9 cellular contexts compared by ENCODE assay signal in the genomic region with DNA sequence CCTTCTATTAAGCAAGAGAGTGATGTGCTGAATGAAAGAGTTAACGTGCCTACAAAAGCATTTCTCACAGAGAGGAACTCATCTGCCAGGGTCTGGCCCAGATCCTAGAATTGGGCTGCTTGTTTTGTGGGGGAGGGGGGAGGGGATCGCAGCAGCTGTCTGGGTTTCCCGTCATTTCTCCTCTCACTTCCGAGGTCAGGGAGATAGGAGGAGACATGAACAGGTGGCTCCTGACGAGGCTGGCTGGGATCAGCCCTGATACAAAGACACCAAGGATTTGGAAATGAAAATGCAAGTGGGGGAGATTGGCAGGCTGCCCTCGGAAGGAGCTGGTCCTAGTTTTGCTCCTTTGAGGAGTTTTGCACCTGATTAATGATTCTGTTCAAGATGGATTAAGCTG.
DNase-seq lines count a peak whose midpoint lies in the region; ATAC-seq and TF ChIP-seq lines count a peak whose summit lies in the region.
"Had no signal": no experiment of that assay in that cellular context is flagged by ENCODE, and none has a peak within 500 bp of the region (broad histone marks: within the 10 kb centered on the region; RNA-seq: fewer than 3 reads in every experiment).

No MANE protein-coding gene starts in this region.

- no peak overlapping the region for H3K14ac ChIP-seq in trophoblast cell (ENCODE audit: low read length)
- H3K14ac ChIP-seq in mesenchymal stem cell (ENCODE audit: low read length in 2 of 2) = no peak overlapping the region

- H2AK5ac ChIP-seq in trophoblast cell (ENCODE audit: low read length) = no peak overlapping the region
- H2AK5ac ChIP-seq in mesenchymal stem cell (ENCODE audit: low read length, severe bottlenecking) = no peak overlapping the region

- no peak overlapping the region for H3K23ac ChIP-seq in trophoblast cell (ENCODE audit: low read length)
- no peak overlapping the region for H3K23ac ChIP-seq in mesenchymal stem cell (ENCODE audit: low read length in 2 of 2)

- no peaks in the 10 kb centered on the region for H3K9me3 Mint-ChIP-seq in stimulated activated naive CD8-positive, alpha-beta T cell treated with anti-CD3 and anti-CD28 coated beads, Interleukin-15, amount 100 ng/mL, for 72 hours

- no peak overlapping the region for H3K9ac ChIP-seq in trophoblast cell (ENCODE audit: low read length)
- no peak overlapping the region for H3K9ac ChIP-seq in mesenchymal stem cell (ENCODE audit: low read length)

- no peak overlapping the region for H2BK15ac ChIP-seq in mesenchymal stem cell (ENCODE audit: low read depth, poor library complexity, severe bottlenecking)

- TF ChIP-seq EP300 in esophagus muscularis mucosa (IDR thresholded peaks at IDR 0.05) = no peak

- ATAC-seq in stimulated activated naive CD8-positive, alpha-beta T cell treated with anti-CD3 and anti-CD28 coated beads, Interleukin-15, amount 100 ng/mL, for 72 hours = no peak

- H3K4me2 ChIP-seq in trophoblast cell (ENCODE audit: low read length) (no peak overlapping the region), mesenchymal stem cell (ENCODE audit: low read length, poor library complexity, severe bottlenecking) (no peak overlapping the region)

- H3K79me2 ChIP-seq in trophoblast cell (ENCODE audit: control insufficient read depth, insufficient read depth, low read length, poor library complexity) = no peaks in the 10 kb centered on the region

- no peak overlapping the region for H3K4ac ChIP-seq in trophoblast cell (ENCODE audit: low read depth, low read length)
- H3K4ac ChIP-seq in mesenchymal stem cell (ENCODE audit: low read depth in 1 of 2, low read length in 2 of 2) = no peak overlapping the region

- no peak for TF ChIP-seq CTCF in esophagus muscularis mucosa (IDR thresholded peaks at IDR 0.05)

- peaks cover 10 to 32% (median 31%) of the 10 kb centered on the region in 4 donors for H3K4me1 ChIP-seq in esophagus muscularis mucosa
- H3K4me1 ChIP-seq in trophoblast cell (ENCODE audit: control insufficient read depth in 1 of 2, insufficient read depth in 2 of 2, low read length in 2 of 2) = peaks cover 2 to 3% of the 10 kb centered on the region in 2 experiments
- no peaks in the 10 kb centered on the region for H3K4me1 ChIP-seq in mesenchymal stem cell (ENCODE audit: control insufficient read depth, insufficient read depth, low read depth, low read length)

- peaks cover 13% of the 10 kb centered on the region for H3K27me3 Mint-ChIP-seq in stimulated activated naive CD8-positive, alpha-beta T cell treated with anti-CD3 and anti-CD28 coated beads, Interleukin-15, amount 100 ng/mL, for 72 hours

- H2BK12ac ChIP-seq in trophoblast cell (ENCODE audit: low read length) (no peak overlapping the region), mesenchymal stem cell (ENCODE audit: low read length in 2 of 2) (no peak overlapping the region)

- H3K4me3 ChIP-seq in esophagus muscularis mucosa (peak overlapping the region; percentile 38 to 50 (median 41)), trophoblast cell (ENCODE audit: low read depth, low read length) (no peak overlapping the region), mesenchymal stem cell (ENCODE audit: insufficient read depth in 1 of 2, low read depth in 1 of 2, low read length in 2 of 2) (peak overlapping the region in 1 of 2 experiments; percentile 53)

- H3K36me3 ChIP-seq in esophagus muscularis mucosa = no peaks in the 10 kb centered on the region
- H3K36me3 ChIP-seq in trophoblast cell (ENCODE audit: control insufficient read depth in 1 of 2, insufficient read depth in 2 of 2, low read length in 2 of 2) = peaks cover 0 to 2% of the 10 kb centered on the region in 2 experiments
- no peaks in the 10 kb centered on the region for H3K36me3 ChIP-seq in mesenchymal stem cell (ENCODE audit: control insufficient read depth in 1 of 2, insufficient read depth in 2 of 2, low read depth in 1 of 2, low read length in 2 of 2)

- H4K12ac ChIP-seq in trophoblast cell (ENCODE audit: low read depth, low read length) = no peak overlapping the region

- H3K79me1 ChIP-seq in trophoblast cell (ENCODE audit: low read length) (peaks cover 8% of the 10 kb centered on the region), mesenchymal stem cell (replicated peaks; ENCODE audit: low read length, poor library complexity, severe bottlenecking) (no peaks in the 10 kb centered on the region)

- no peak overlapping the region for H4K8ac ChIP-seq in trophoblast cell (ENCODE audit: low read depth, low read length)
- H4K8ac ChIP-seq in mesenchymal stem cell (ENCODE audit: low read length) = no peak overlapping the region

- H2AFZ ChIP-seq in trophoblast cell (ENCODE audit: insufficient read depth, low read length, poor library complexity) (no peak overlapping the region), mesenchymal stem cell (ENCODE audit: low read depth, low read length) (no peak overlapping the region)

- H4K91ac ChIP-seq in trophoblast cell (ENCODE audit: low read depth, low read length) = peak overlapping the region; percentile 74
- H4K91ac ChIP-seq in mesenchymal stem cell (ENCODE audit: low read length) = no peak overlapping the region

- H3K4me1 Mint-ChIP-seq in stimulated activated naive CD8-positive, alpha-beta T cell treated with anti-CD3 and anti-CD28 coated beads, Interleukin-15, amount 100 ng/mL, for 72 hours = no peaks in the 10 kb centered on the region

- WGBS in esophagus muscularis mucosa = 3% methylated on average over 6 of the region's 6 CpGs
- WGBS in trophoblast cell (ENCODE audit: extremely low coverage, insufficient coverage, insufficient read length) = no CpG with 5 or more reads among the region's 6 CpGs
- WGBS in mesenchymal stem cell = 48% methylated on average over 6 of the region's 6 CpGs

- H3K18ac ChIP-seq in trophoblast cell (ENCODE audit: low read length) (no peak overlapping the region), mesenchymal stem cell (ENCODE audit: low read depth in 1 of 2, low read length in 2 of 2) (no peak overlapping the region)

- DNase-seq in DMS153 treated with DMSO at 0.1 percent for 48 hours (lab: John Stamatoyannopoulos, UW; ENCODE audit: unreplicated experiment) (peak; percentile 52), NCI-H510A (lab: John Stamatoyannopoulos, UW) (peak; percentile 8), esophagus muscularis mucosa (ENCODE audit: extremely low spot score) (no peak), trophoblast cell (peak in 1 of 2 donors; percentile 48), mesenchymal stem cell (no peak), HCEC 1CT (no peak)
- no peak for DNase-seq in effector CD4-positive, alpha-beta T cell
- no peak for DNase-seq in stimulated activated naive CD8-positive, alpha-beta T cell treated with anti-CD3 and anti-CD28 coated beads, Interleukin-15, amount 100 ng/mL, for 72 hours
- DNase-seq: stimulated activated CD4-positive, alpha-beta T cell treated with anti-CD3 and anti-CD28 coated beads, Interleukin-4, amount 100 ng/mL, for 24 hours had no signal

- H3K27me3 ChIP-seq in esophagus muscularis mucosa (no peaks in the 10 kb centered on the region), trophoblast cell (ENCODE audit: insufficient read depth, low read length) (no peaks in the 10 kb centered on the region), mesenchymal stem cell (ENCODE audit: control insufficient read depth in 1 of 2, insufficient read depth in 1 of 2, low read length in 2 of 2) (peaks cover 0 to 14% of the 10 kb centered on the region in 2 experiments)

- H2BK5ac ChIP-seq in trophoblast cell (ENCODE audit: low read depth, low read length, poor library complexity) (peak overlapping the region; percentile 25), mesenchymal stem cell (ENCODE audit: low read depth, low read length, poor library complexity, severe bottlenecking) (no peak overlapping the region)

- no peak overlapping the region for H3K4me3 Mint-ChIP-seq in stimulated activated naive CD8-positive, alpha-beta T cell treated with anti-CD3 and anti-CD28 coated beads, Interleukin-15, amount 100 ng/mL, for 72 hours

- no peak overlapping the region for H3K27ac Mint-ChIP-seq in stimulated activated naive CD8-positive, alpha-beta T cell treated with anti-CD3 and anti-CD28 coated beads, Interleukin-15, amount 100 ng/mL, for 72 hours

- intact Hi-C loops in esophagus muscularis mucosa (cut with DNase I) = no loop called here

- H3K9me3 ChIP-seq in esophagus muscularis mucosa (peaks cover 0 to 11% (median 3%) of the 10 kb centered on the region in 4 donors), trophoblast cell (ENCODE audit: insufficient read depth, low read depth, low read length) (peaks cover 3% of the 10 kb centered on the region), mesenchymal stem cell (ENCODE audit: control insufficient read depth, low read length) (peaks cover 4% of the 10 kb centered on the region)

- peak overlapping the region in 2 of 4 donors; percentile 13 to 15 for H3K27ac ChIP-seq in esophagus muscularis mucosa (replicated peaks in 1 of 4)
- H3K27ac ChIP-seq in trophoblast cell (ENCODE audit: low read depth, low read length) = no peak overlapping the region
- no peak overlapping the region for H3K27ac ChIP-seq in mesenchymal stem cell (ENCODE audit: low read length, poor library complexity, severe bottlenecking)

- TF ChIP-seq POLR2A in esophagus muscularis mucosa (IDR thresholded peaks at IDR 0.05; ENCODE audit: low read depth) = no peak

- H2BK120ac ChIP-seq in trophoblast cell (ENCODE audit: insufficient read depth, low read length, poor library complexity) (peak overlapping the region; percentile 40), mesenchymal stem cell (ENCODE audit: low read depth, low read length) (no peak overlapping the region)

Comparison
In these comparisons a context has a peak if more than half of its experiments do, and no peak if none do; other contexts are left out.
1. DNase-seq: peak in DMS153 treated with DMSO at 0.1 percent for 48 hours (single experiment) and NCI-H510A (single experiment); none in esophagus muscularis mucosa (single experiment), effector CD4-positive, alpha-beta T cell (single experiment), mesenchymal stem cell (single experiment), HCEC 1CT (single experiment) and stimulated activated naive CD8-positive, alpha-beta T cell treated with anti-CD3 and anti-CD28 coated beads, Interleukin-15, amount 100 ng/mL, for 72 hours (0 of 2).